In the genomic region with DNA sequence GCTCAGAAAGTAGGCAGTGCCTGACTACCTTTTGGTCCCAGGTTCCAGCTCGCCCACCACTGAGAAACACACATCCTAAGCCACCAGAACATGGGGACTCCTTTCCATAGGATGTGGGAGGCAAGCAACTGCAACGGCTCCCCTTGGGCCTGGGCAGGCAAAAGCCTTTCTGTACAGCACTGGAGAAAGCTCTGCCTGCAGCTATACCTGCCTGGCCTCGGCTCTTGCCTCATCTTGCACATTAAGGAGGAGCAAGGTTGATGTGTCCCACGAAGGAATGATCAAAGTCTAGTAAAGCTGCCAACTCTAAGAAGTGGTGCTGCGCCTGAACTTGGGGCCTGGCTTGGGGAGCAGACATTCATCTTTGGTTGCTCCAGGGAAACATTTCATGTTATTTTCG, we compare ENCODE assay signal across 15 cellular contexts. TPM values are rescaled to one million over a fixed set of nuclear protein-coding genes. Genes with fewer than 3 reads are reported as not detected.
DNase-seq lines count a peak whose midpoint lies in the region; ATAC-seq and TF ChIP-seq lines count a peak whose summit lies in the region.
"Had no signal": no experiment of that assay in that cellular context is flagged by ENCODE, and none has a peak within 500 bp of the region (broad histone marks: within the 10 kb centered on the region; RNA-seq: fewer than 3 reads in every experiment).

No MANE protein-coding gene starts in this region.

- CTCF ChIA-PET in mammary epithelial cell (lab: Charles Lee; ENCODE audit: low non-redundant PET) (interaction anchor here (0.7 kb wide), 1 partner anchor 27 kb away, joined by 5 read pairs; no protein-coding TSS in a partner anchor), MCF 10A (lab: Yijun Ruan, JAX) (interaction anchor here (0.6 to 1.1 kb wide), 4 partner anchors 13 to 104 kb away, joined by 3 to 5 read pairs (median 4); no protein-coding TSS in a partner anchor)

- H4K20me1 ChIP-seq in mammary epithelial cell (ENCODE audit: insufficient read depth, low read length) (no peaks in the 10 kb centered on the region), neural progenitor cell (ENCODE audit: low read depth) (no peaks in the 10 kb centered on the region)
- H4K20me1 ChIP-seq: BLaER1 treated with 17β-estradiol and CSF1 and Interleukin-3, amounts not matched to agents 10 nM and 100 nM had no signal

- peaks cover 12% of the 10 kb centered on the region for H3K4me1 Mint-ChIP-seq in MCF 10A (ENCODE audit: insufficient read depth, unreplicated experiment)
- H3K4me1 Mint-ChIP-seq in neural progenitor cell = peaks cover 60% of the 10 kb centered on the region

- H3K27me3 ChIP-seq in mammary epithelial cell (ENCODE audit: insufficient read depth, low read length) (no peaks in the 10 kb centered on the region), foreskin keratinocyte (no peaks in the 10 kb centered on the region), neural progenitor cell (no peaks in the 10 kb centered on the region)
- H3K27me3 ChIP-seq: BLaER1 treated with 17β-estradiol and CSF1 and Interleukin-3, amounts not matched to agents 10 nM and 100 nM had no signal

- peaks cover 52% of the 10 kb centered on the region for H3K4me1 ChIP-seq in mammary epithelial cell (ENCODE audit: insufficient read depth, low read length)
- peaks cover 42% of the 10 kb centered on the region for H3K4me1 ChIP-seq in foreskin keratinocyte
- peaks cover 64% of the 10 kb centered on the region for H3K4me1 ChIP-seq in neural progenitor cell
- H3K4me1 ChIP-seq: HAP-1 had no signal

- H3K9me3 Mint-ChIP-seq in MCF 10A (ENCODE audit: unreplicated experiment) (no peaks in the 10 kb centered on the region), neural progenitor cell (no peaks in the 10 kb centered on the region)

- no TSS peak for BruUV-seq in mammary epithelial cell (replicated peaks; lab: Mats Ljungman, UMichigan)
- BruUV-seq in MCF 10A (replicated peaks; lab: Mats Ljungman, UMichigan) = no TSS peak

- H3K27ac Mint-ChIP-seq in MCF 10A (ENCODE audit: low read depth, unreplicated experiment) (no peak overlapping the region), neural progenitor cell (peak overlapping the region; percentile 97)

- no peak overlapping the region for H3K4me3 ChIP-seq in mammary epithelial cell (replicated peaks in 1 of 3; ENCODE audit: insufficient read depth in 1 of 3, low read depth in 2 of 3, low read length in 3 of 3)
- peak overlapping the region; percentile 20 for H3K4me3 ChIP-seq in neural progenitor cell
- H3K4me3 ChIP-seq: BLaER1 treated with 17β-estradiol and CSF1 and Interleukin-3, amounts not matched to agents 10 nM and 100 nM; HAP-1 had no signal

- peak overlapping the region; percentile 15 for H3K4me2 ChIP-seq in mammary epithelial cell (ENCODE audit: insufficient read depth, low read depth, low read length)
- H3K4me2 ChIP-seq in neural progenitor cell = peak overlapping the region; percentile 71
- H3K4me2 ChIP-seq: BLaER1 treated with 17β-estradiol and CSF1 and Interleukin-3, amounts not matched to agents 10 nM and 100 nM had no signal

- in situ Hi-C loops in mammary epithelial cell (cut with MboI; ENCODE audit: low sequenced_read_pairs in 2 of 2) = no loop called here

- H3K36me3 ChIP-seq in mammary epithelial cell (ENCODE audit: insufficient read depth, low read length) = no peaks in the 10 kb centered on the region
- H3K36me3 ChIP-seq in neural progenitor cell = no peaks in the 10 kb centered on the region
- H3K36me3 ChIP-seq: BLaER1 treated with 17β-estradiol and CSF1 and Interleukin-3, amounts not matched to agents 10 nM and 100 nM; HAP-1 had no signal

- no peak overlapping the region for H3K27ac ChIP-seq in mammary epithelial cell (ENCODE audit: insufficient read depth, low read depth, low read length)
- no peak overlapping the region for H3K27ac ChIP-seq in foreskin keratinocyte
- peak overlapping the region; percentile 100 for H3K27ac ChIP-seq in neural progenitor cell
- H3K27ac ChIP-seq: BLaER1 treated with 17β-estradiol and CSF1 and Interleukin-3, amounts not matched to agents 10 nM and 100 nM had no signal

- no peak overlapping the region for H3K9ac ChIP-seq in mammary epithelial cell (ENCODE audit: insufficient read depth, low read length)
- H3K9ac ChIP-seq in neural progenitor cell = peak overlapping the region; percentile 1
- H3K9ac ChIP-seq: BLaER1 treated with 17β-estradiol and CSF1 and Interleukin-3, amounts not matched to agents 10 nM and 100 nM had no signal

- H3K9me3 ChIP-seq in mammary epithelial cell (replicated peaks; ENCODE audit: insufficient read depth, low read length) (no peaks in the 10 kb centered on the region), neural progenitor cell (ENCODE audit: low read depth) (no peaks in the 10 kb centered on the region)
- H3K9me3 ChIP-seq: BLaER1 treated with 17β-estradiol and CSF1 and Interleukin-3, amounts not matched to agents 10 nM and 100 nM; HAP-1 had no signal

- H3K79me2 ChIP-seq in mammary epithelial cell (ENCODE audit: insufficient read depth, low read length) (no peaks in the 10 kb centered on the region), neural progenitor cell (ENCODE audit: low read depth) (no peaks in the 10 kb centered on the region)

- ATAC-seq in foreskin keratinocyte = peak; percentile 39
- no peak for ATAC-seq in GM19397 (IDR thresholded peaks at IDR 0.05; ENCODE audit: unreplicated experiment)

- H3F3A ChIP-seq in neural progenitor cell (ENCODE audit: low read depth) = peaks cover 68% of the 10 kb centered on the region

- POLR2A ChIA-PET in MCF 10A (lab: Yijun Ruan, JAX) = interaction anchor here (1.0 to 3.9 kb wide), 3 partner anchors 13 to 18 kb away, joined by 3 to 16 read pairs (median 3); no protein-coding TSS in a partner anchor

- dilution Hi-C loops in mammary epithelial cell (cut with HindIII; ENCODE audit: low sequenced_read_pairs) = no loop called here

- intact Hi-C loops in mammary epithelial cell (cut with micrococcal nuclease) (no loop called here), MCF 10A (cut with micrococcal nuclease) (no loop called here)

- peak overlapping the region; percentile 65 for H2AFZ ChIP-seq in mammary epithelial cell (ENCODE audit: low read depth, low read length)
- no peak overlapping the region for H2AFZ ChIP-seq in neural progenitor cell (replicated peaks)

- H3K4me3 Mint-ChIP-seq in MCF 10A (ENCODE audit: unreplicated experiment) (no peak overlapping the region), neural progenitor cell (peak overlapping the region; percentile 76)

- DNase-seq in mammary epithelial cell (no peak), MCF 10A (ENCODE audit: unreplicated experiment) (no peak), foreskin keratinocyte (peak in 1 of 2 donors; percentile 69), neural progenitor cell (ENCODE audit: low spot score) (peak; percentile 53), cerebellum (ENCODE audit: low spot score) (no peak), OCI-M1 (lab: John Stamatoyannopoulos, UW) (no peak), NCI-H1694 treated with DMSO at 0.1 percent for 48 hours (lab: John Stamatoyannopoulos, UW) (no peak)
- DNase-seq: MV-4-11; NCI-H1436; NCI-H2081; NK-92 treated with Interleukin-12 subunit alpha and Interleukin-12 subunit beta, amount 100 ng/mL, for 24 hours; Right ventricle myocardium superior had no signal

- H3K36me3 Mint-ChIP-seq in MCF 10A (ENCODE audit: insufficient read depth, unreplicated experiment) = no peaks in the 10 kb centered on the region
- H3K36me3 Mint-ChIP-seq in neural progenitor cell = peaks cover 3% of the 10 kb centered on the region

- H3K27me3 Mint-ChIP-seq in MCF 10A (ENCODE audit: insufficient read depth, unreplicated experiment) = no peaks in the 10 kb centered on the region
- H3K27me3 Mint-ChIP-seq in neural progenitor cell (ENCODE audit: insufficient read depth, low read depth) = peaks cover 11% of the 10 kb centered on the region

- WGBS in mammary epithelial cell (ENCODE audit: low coverage, missing lambda C conversion rate) = 10% methylated on average over 6 of the region's 6 CpGs

- no peak for TF ChIP-seq CTCF in mammary epithelial cell (conservative IDR thresholded peaks at IDR 0.05 in 1 of 2, IDR thresholded peaks at IDR 0.05 in 1 of 2; ENCODE audit: extremely low read depth in 1 of 2, insufficient read depth in 1 of 2, low read depth in 1 of 2, low read length in 2 of 2)
- no peak for TF ChIP-seq CTCF in MCF 10A (IDR thresholded peaks at IDR 0.05; ENCODE audit: unreplicated experiment)
- no peak for TF ChIP-seq CTCF in foreskin keratinocyte (conservative IDR thresholded peaks at IDR 0.05)
- TF ChIP-seq CTCF in neural progenitor cell (IDR thresholded peaks at IDR 0.05) = no peak

RNA-seq across cellular contexts. Expression of gene CCNG2, which starts 19.6 kb away (rescaled TPM):
- total RNA-seq in mammary epithelial cell = 10 to 100 TPM; 45.8 to 80.2 TPM
- 24.2 TPM for polyA plus RNA-seq in mammary epithelial cell
- 53.7 TPM for polyA minus RNA-seq in mammary epithelial cell
- 23.5 and 28.5 TPM in 2 replicates for total RNA-seq in MCF 10A (2022)
- 26.9 and 34.0 TPM in 2 replicates for total RNA-seq in foreskin keratinocyte
- polyA plus RNA-seq in foreskin keratinocyte = 8.5 and 13.9 TPM in 2 replicates
- total RNA-seq in neural progenitor cell (ENCODE audit: low replicate concordance) = 214 and 366 TPM in 2 replicates
- 75.6 TPM for total RNA-seq in cerebellum
